Comparison of ENCODE assay signal across 30 cellular contexts in genomic region chr10:29081231-29081630, GRCh38.
"Had no signal": no experiment of that assay in that cellular context is flagged by ENCODE, and none has a peak within 500 bp of the region (broad histone marks: within the 10 kb centered on the region; RNA-seq: fewer than 3 reads in every experiment).

No MANE protein-coding gene starts in this region.

- H3K9me3 ChIP-seq: colonic mucosa, esophagus squamous epithelium, gastroesophageal sphincter had no signal

- FAIRE-seq: astrocyte, endometrium, endothelial cell of umbilical vein had no signal

- H3K36me3 ChIP-seq: cardiac muscle cell, colonic mucosa, esophagus squamous epithelium, gastroesophageal sphincter had no signal

- H3K27ac ChIP-seq: cardiac muscle cell, colonic mucosa, epithelial cell of prostate, esophagus squamous epithelium, gastroesophageal sphincter, VCaP had no signal

- ATAC-seq: activated naive CD4-positive, alpha-beta T cell treated with anti-CD3 and anti-CD28 coated beads, Interleukin-2, amount 50 U/mL, for 72 hours; activated T-cell treated with anti-CD3 and anti-CD28 coated beads, Interleukin-2, amount 50 U/mL, for 72 hours; gastroesophageal sphincter; WTC11 had no signal

- DNase-seq: activated CD4-positive, alpha-beta memory T cell treated with anti-CD3 and anti-CD28 coated beads, Interleukin-2, amount 10 ng/mL, durations not matched to agents 7 days and 5 days; activated CD4-positive, alpha-beta T cell treated with anti-CD3 and anti-CD28 coated beads for 1 hour; activated CD4-positive, alpha-beta T cell treated with anti-CD3 and anti-CD28 coated beads for 4 hours; activated CD4-positive, alpha-beta T cell treated with anti-CD3 and anti-CD28 coated beads, Interleukin-2, amount 10 ng/mL, durations not matched to agents 7 days and 5 days; activated CD4-positive, alpha-beta T cell treated with anti-CD3 and anti-CD28 coated beads, Interleukin-2, amount 50 U/mL, for 4 hours; activated CD8-positive, alpha-beta memory T cell treated with anti-CD3 and anti-CD28 coated beads, Interleukin-2, amount 50 U/mL, for 48 hours; activated gamma-delta T cell; activated naive CD4-positive, alpha-beta T cell; activated naive CD4-positive, alpha-beta T cell treated with anti-CD3 and anti-CD28 coated beads, Interleukin-2, amount 10 ng/mL, durations not matched to agents 7 days and 5 days; activated naive CD8-positive, alpha-beta T cell treated with anti-CD3 and anti-CD28 coated beads, Interleukin-2, amount 10 ng/mL, durations not matched to agents 7 days and 5 days; activated T-cell treated with anti-CD3 and anti-CD28 coated beads for 4 hours; activated T-cell treated with anti-CD3 and anti-CD28 coated beads, Interleukin-2, amount 50 U/mL, for 24 hours; activated T-cell treated with anti-CD3 and anti-CD28 coated beads, Interleukin-2, amount 50 U/mL, for 72 hours; amniotic stem cell; central memory CD4-positive, alpha-beta T cell; cerebellar nuclear complex; colonic mucosa; effector CD8-positive, alpha-beta T cell; esophagus squamous epithelium; foreskin melanocyte; T-helper 2 cell had no signal

- H3K27me3 ChIP-seq: cardiac muscle cell, colonic mucosa, esophagus squamous epithelium, gastroesophageal sphincter had no signal

- H3K4me3 ChIP-seq: cardiac muscle cell, colonic mucosa, esophagus squamous epithelium, gastroesophageal sphincter had no signal

- H3K4me1 ChIP-seq: colonic mucosa, esophagus squamous epithelium, gastroesophageal sphincter had no signal
